Comparison of ENCODE assay signal across 8 cellular contexts in genomic region chr2:127415593-127416485, GRCh38. TPM values are rescaled to one million over a fixed set of nuclear protein-coding genes. Genes with fewer than 3 reads are reported as not detected.
A peak's percentile ranks its signal among the peaks of the same experiment; 100 is the strongest.
DNase-seq lines count a peak whose midpoint lies in the region; ATAC-seq and TF ChIP-seq lines count a peak whose summit lies in the region.

No MANE protein-coding gene starts in this region.

- H3K4me1 Mint-ChIP-seq in activated naive CD8-positive, alpha-beta T cell (ENCODE audit: low read depth): peaks cover 29% of the 10 kb centered on the region

- WGBS in hepatocyte (ENCODE audit: low lambda C conversion rate, missing lambda C conversion rate): 15% methylated on average over 53 of the region's 53 CpGs

- no peak overlapping the region for H3K27ac Mint-ChIP-seq in activated naive CD8-positive, alpha-beta T cell

- no peaks in the 10 kb centered on the region for H3K79me2 ChIP-seq in hepatocyte

- H2AFZ ChIP-seq in hepatocyte: peak overlapping the region; percentile 63

- H3K4me3 ChIP-seq in RWPE2 (ENCODE audit: severe bottlenecking) (peak overlapping the region; percentile 7), hepatocyte (no peak overlapping the region), skeletal muscle cell (ENCODE audit: low read depth, low read length) (peak overlapping the region; percentile 39)

- peak; percentile 66 for TF ChIP-seq CTCF in RWPE2 (IDR thresholded peaks at IDR 0.05; ENCODE audit: poor library complexity, severe bottlenecking)
- TF ChIP-seq CTCF in hepatocyte (IDR thresholded peaks at IDR 0.05; ENCODE audit: poor library complexity): peak; percentile 70

- H3K27me3 ChIP-seq in RWPE2 (ENCODE audit: insufficient read depth, poor library complexity, severe bottlenecking) (no peaks in the 10 kb centered on the region), hepatocyte (no peaks in the 10 kb centered on the region)

- H3K27me3 Mint-ChIP-seq in activated naive CD8-positive, alpha-beta T cell: peaks cover 1% of the 10 kb centered on the region

- H3K9me2 ChIP-seq in hepatocyte (replicated peaks; ENCODE audit: insufficient read depth): no peaks in the 10 kb centered on the region

- H3K27ac ChIP-seq in RWPE2 (ENCODE audit: poor library complexity, severe bottlenecking) (peak overlapping the region; percentile 56), hepatocyte (no peak overlapping the region)

- no peaks in the 10 kb centered on the region for H3K9me3 Mint-ChIP-seq in activated naive CD8-positive, alpha-beta T cell (ENCODE audit: low read depth)

- peak; percentile 17 to 37 for DNase-seq in AML-193 (lab: John Stamatoyannopoulos, UW)
- DNase-seq in RWPE2 (ENCODE audit: low spot score): no peak
- peak; percentile 92 for DNase-seq in hepatocyte (ENCODE audit: low spot score)
- no peak for DNase-seq in skeletal muscle cell (ENCODE audit: low read depth)
- DNase-seq in NCI-H524 treated with DMSO at 0.1 percent for 48 hours (lab: John Stamatoyannopoulos, UW): no peak

- ATAC-seq in GM19351 (IDR thresholded peaks at IDR 0.05; ENCODE audit: unreplicated experiment) (peak; percentile 80), HG03520 (IDR thresholded peaks at IDR 0.05; ENCODE audit: unreplicated experiment) (peak; percentile 76), RWPE2 (ENCODE audit: low read depth) (peak; percentile 51)

- peaks cover 4% of the 10 kb centered on the region for H3K36me3 Mint-ChIP-seq in activated naive CD8-positive, alpha-beta T cell

- H3K36me3 ChIP-seq in RWPE2 (ENCODE audit: low read depth) (no peaks in the 10 kb centered on the region), hepatocyte (replicated peaks; ENCODE audit: insufficient read depth, low read depth) (no peaks in the 10 kb centered on the region)

- H4K20me1 ChIP-seq in hepatocyte (ENCODE audit: insufficient read depth, poor library complexity, severe bottlenecking): no peaks in the 10 kb centered on the region

- peak overlapping the region; percentile 80 for H3K4me3 Mint-ChIP-seq in activated naive CD8-positive, alpha-beta T cell

- peak overlapping the region; percentile 90 for H3K4me2 ChIP-seq in hepatocyte

- peaks cover 47% of the 10 kb centered on the region for H3K4me1 ChIP-seq in RWPE2 (ENCODE audit: insufficient read depth, poor library complexity, severe bottlenecking)
- H3K4me1 ChIP-seq in hepatocyte (ENCODE audit: insufficient read depth): peaks cover 22% of the 10 kb centered on the region

- H3K9me3 ChIP-seq in RWPE2 (ENCODE audit: severe bottlenecking) (no peaks in the 10 kb centered on the region), hepatocyte (ENCODE audit: low read depth) (peaks cover 6% of the 10 kb centered on the region)

RNA-seq across cellular contexts. Expression of gene PROC, which starts 2.4 kb away (rescaled TPM):
- total RNA-seq in hepatocyte: 42.6 and 62.3 TPM in 2 replicates
- 48.9 and 70.2 TPM in 2 replicates for polyA plus RNA-seq in hepatocyte

RNA-seq across cellular contexts. Expression of gene MAP3K2, which starts 28.1 kb away (rescaled TPM):
- total RNA-seq in hepatocyte: 42.9 and 52.5 TPM in 2 replicates
- 28.5 and 35.7 TPM in 2 replicates for polyA plus RNA-seq in hepatocyte

Comparison
In these comparisons a context has a peak if more than half of its experiments do, and no peak if none do; other contexts are left out.
1. DNase-seq: peak in AML-193 (2 of 2) and hepatocyte (single experiment); none in RWPE2 (single experiment), skeletal muscle cell (single experiment) and NCI-H524 treated with DMSO at 0.1 percent for 48 hours (single experiment).
2. Peak in every context shown above with its lines, with median percentiles within 50 percentile points of each other: ATAC-seq.